Comparison of ENCODE assay signal across 20 cellular contexts in genomic region chr3:38036906-38037305, GRCh38. TPM values are rescaled to one million over a fixed set of nuclear protein-coding genes. Genes with fewer than 3 reads are reported as not detected.
"Had no signal": no experiment of that assay in that cellular context is flagged by ENCODE, and none has a peak within 500 bp of the region (broad histone marks: within the 10 kb centered on the region; RNA-seq: fewer than 3 reads in every experiment).

No MANE protein-coding gene starts in this region.

- H3K27ac ChIP-seq: brain microvascular endothelial cell, prostate gland had no signal

- H3K36me3 ChIP-seq: brain microvascular endothelial cell, prostate gland had no signal

- H3K4me1 ChIP-seq: prostate gland had no signal

- H3K4me3 ChIP-seq: prostate gland, skin epidermis had no signal

- DNase-seq: activated gamma-delta T cell; activated T-cell treated with anti-CD3 and anti-CD28 coated beads, Interleukin-2, amount 50 U/mL, for 4 hours; anterior cingulate cortex; brain microvascular endothelial cell; cortex of kidney; effector CD8-positive, alpha-beta T cell; mammary epithelial cell; naive B cell; occipital lobe; right cardiac atrium; stimulated activated CD4-positive, alpha-beta T cell treated with anti-CD3 and anti-CD28 coated beads, Interleukin-15, amount 100 ng/mL, for 24 hours; stimulated activated CD4-positive, alpha-beta T cell treated with anti-CD3 and anti-CD28 coated beads, Interleukin-4, amount 100 ng/mL, for 24 hours; stimulated activated CD8-positive, alpha-beta memory T cell treated with anti-CD3 and anti-CD28 coated beads, Interleukin-4, amount 100 ng/mL, for 48 hours; stimulated activated naive CD8-positive, alpha-beta T cell treated with anti-CD3 and anti-CD28 coated beads, Interleukin-15, Interleukin-2, amounts not matched to agents 100 U/mL and 50 U/mL, for 24 hours; trophoblast cell had no signal

- ATAC-seq: activated T-cell treated with anti-CD3 and anti-CD28 coated beads, Interleukin-2, amount 50 U/mL, for 4 hours; left lobe of liver; right cardiac atrium; stimulated activated naive CD8-positive, alpha-beta T cell treated with anti-CD3 and anti-CD28 coated beads, Interleukin-15, Interleukin-2, amounts not matched to agents 100 U/mL and 50 U/mL, for 24 hours had no signal

- FAIRE-seq: frontal cortex, keratinocyte had no signal

- H3K4me3 Mint-ChIP-seq: activated T-cell treated with anti-CD3 and anti-CD28 coated beads, Interleukin-2, amount 50 U/mL, for 4 hours had no signal

- H3K27me3 ChIP-seq: brain microvascular endothelial cell had no signal

- H3K9me3 ChIP-seq: prostate gland had no signal

RNA-seq across cellular contexts. Expression of gene DLEC1, which starts 2.1 kb away (rescaled TPM):
- polyA plus RNA-seq: keratinocyte, mammary epithelial cell had no signal
